In genomic region chr6:108165714-108166663, GRCh38 we compare ENCODE assay signal across 10 cellular contexts. TPM values are rescaled to one million over a fixed set of nuclear protein-coding genes. Genes with fewer than 3 reads are reported as not detected.
DNase-seq lines count a peak whose midpoint lies in the region; ATAC-seq and TF ChIP-seq lines count a peak whose summit lies in the region.
"Had no signal": no experiment of that assay in that cellular context is flagged by ENCODE, and none has a peak within 500 bp of the region (broad histone marks: within the 10 kb centered on the region; RNA-seq: fewer than 3 reads in every experiment).

TSS of gene NR2E1 (plus strand) at chr6:108166022. CDS start at chr6:108166766, 744 bp downstream.

- H3K9me3 ChIP-seq in thyroid gland = no peaks in the 10 kb centered on the region
- H3K9me3 ChIP-seq: tibial artery had no signal

- no peak for TF ChIP-seq POLR2A in thyroid gland (IDR thresholded peaks at IDR 0.05)

- H3K27ac ChIP-seq in thyroid gland = no peak within 1 kb of the TSS
- H3K27ac ChIP-seq: tibial artery had no signal

- H3K4me1 ChIP-seq in thyroid gland = peaks cover 36 to 52% of the 10 kb centered on the region in 2 donors

- TF ChIP-seq CTCF in brain (conservative IDR thresholded peaks at IDR 0.05) = peak in 1 of 2 experiments; percentile 20
- TF ChIP-seq CTCF in thyroid gland (IDR thresholded peaks at IDR 0.05) = no peak

- H3K36me3 ChIP-seq in thyroid gland = no peaks in the 10 kb centered on the region
- H3K36me3 ChIP-seq: tibial artery had no signal

- peaks cover 0 to 11% (median 0%) of the 10 kb centered on the region in 5 experiments for H3K9me3 Mint-ChIP-seq in brain
- H3K9me3 Mint-ChIP-seq in naive B cell = peaks cover 0 to 21% (median 10%) of the 10 kb centered on the region in 7 donors

- ATAC-seq in naive B cell (ENCODE audit: low read depth in 2 of 2) (no peak), GM19467 (IDR thresholded peaks at IDR 0.05; ENCODE audit: unreplicated experiment) (no peak)

- H3K27me3 ChIP-seq in thyroid gland = peaks cover 92% of the 10 kb centered on the region

- DNase-seq in COLO668 (lab: John Stamatoyannopoulos, UW; ENCODE audit: unreplicated experiment) (peak; percentile 11), LHCN-M2 (ENCODE audit: low read depth) (peak; percentile 23), naive B cell (no peak), iPS-NIHi7 (ENCODE audit: extremely low spot score) (no peak), inferior parietal cortex (ENCODE audit: extremely low spot score) (no peak), thyroid gland (no peak)
- DNase-seq: tibial artery had no signal

- H3K27me3 Mint-ChIP-seq in brain (peaks cover 84% of the 10 kb centered on the region), naive B cell (peaks cover 69 to 98% (median 87%) of the 10 kb centered on the region in 3 donors)

- WGBS in thyroid gland, 2 donors = 3 to 5% methylated on average over 38 to 54 of the region's 54 CpGs

- no peak within 1 kb of the TSS for H3K4me3 ChIP-seq in thyroid gland (replicated peaks in 1 of 3)

- H3K27ac Mint-ChIP-seq in brain (peak within 1 kb of the TSS; percentile 71 to 95 (median 89)), naive B cell (peak within 1 kb of the TSS in 5 of 6 donors; percentile 69 to 97 (median 93))

- H3K4me1 Mint-ChIP-seq in brain (peaks cover 69% of the 10 kb centered on the region), naive B cell (peaks cover 41 to 64% (median 61%) of the 10 kb centered on the region in 3 donors)

- H3K36me3 Mint-ChIP-seq in brain (no peaks in the 10 kb centered on the region), naive B cell (peaks cover 7 to 8% of the 10 kb centered on the region in 2 donors)

- H3K4me3 Mint-ChIP-seq in brain (peak within 1 kb of the TSS; percentile 81 to 96 (median 89)), naive B cell (peak within 1 kb of the TSS; percentile 71 to 86 (median 78))

- intact Hi-C loops in thyroid gland (cut with DNase I) = no loop called here

RNA-seq across cellular contexts. Expression of gene NR2E1, which starts in this region (rescaled TPM):
- not detected in 2 replicates for total RNA-seq in LHCN-M2 (2014; rRNA removed)
- not detected for polyA plus RNA-seq in LHCN-M2 (2012)
- polyA plus RNA-seq in brain (ENCODE audit: insufficient read depth, low read depth, low replicate concordance) = 3.0 TPM
- polyA plus RNA-seq in naive B cell (ENCODE audit: low read depth in 6 of 6) = not detected
- not detected for total RNA-seq in thyroid gland
- total RNA-seq: lung microvascular endothelial cell had no signal

Comparison
In these comparisons a context has a peak if more than half of its experiments do, and no peak if none do; other contexts are left out.
1. Peak in DNase-seq in LHCN-M2; RNA of the gene not detected or under 1 TPM.